Comparison of ENCODE assay signal across 23 cellular contexts in the genomic region with DNA sequence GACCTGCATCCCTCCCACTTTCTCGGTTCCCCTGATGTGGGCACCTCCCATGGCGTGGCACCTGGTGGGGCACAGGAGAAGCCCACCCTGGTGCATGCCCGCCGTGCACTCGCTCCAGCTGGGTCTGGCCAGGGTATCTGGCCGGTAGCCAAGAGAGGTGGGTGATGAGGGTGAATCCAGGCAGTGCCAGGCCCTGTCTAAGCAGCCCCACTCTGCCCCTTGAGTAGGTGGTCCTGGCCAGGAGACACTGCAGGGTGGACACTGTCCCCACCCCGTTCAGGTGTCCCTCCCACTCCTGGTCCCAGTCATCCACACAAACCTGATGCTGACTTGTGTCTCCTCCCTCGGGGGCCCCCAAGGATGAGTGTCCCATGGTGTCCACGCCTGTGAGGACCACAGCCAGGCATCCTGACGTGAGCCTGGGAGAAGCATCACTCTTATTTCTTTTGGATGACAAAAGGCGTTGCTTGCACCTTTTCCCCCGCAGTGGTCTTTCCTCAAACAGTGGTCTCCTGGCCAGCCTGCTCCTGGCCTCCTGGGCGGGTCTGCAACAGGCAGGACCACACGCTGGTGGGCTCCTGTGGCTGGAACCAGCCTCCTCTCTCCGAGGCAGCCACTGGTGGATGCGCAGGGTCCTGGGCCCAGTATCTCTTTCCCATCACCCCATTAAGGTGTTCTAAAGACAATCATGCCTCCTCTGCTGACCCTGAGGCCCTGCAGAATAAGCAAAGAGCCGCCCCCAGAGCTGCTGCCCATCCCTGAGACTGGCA.
DNase-seq lines count a peak whose midpoint lies in the region; ATAC-seq and TF ChIP-seq lines count a peak whose summit lies in the region.
"Had no signal": no experiment of that assay in that cellular context is flagged by ENCODE, and none has a peak within 500 bp of the region (broad histone marks: within the 10 kb centered on the region; RNA-seq: fewer than 3 reads in every experiment).

No MANE protein-coding gene starts in this region.

- no peaks in the 10 kb centered on the region for H3K27me3 Mint-ChIP-seq in activated naive CD4-positive, alpha-beta T cell treated with anti-CD3 and anti-CD28 coated beads, Interleukin-2, amount 10 ng/mL, durations not matched to agents 7 days and 5 days
- peaks cover 51% of the 10 kb centered on the region for H3K27me3 Mint-ChIP-seq in activated naive CD4-positive, alpha-beta T cell treated with anti-CD3 and anti-CD28 coated beads for 36 hours (ENCODE audit: low read depth)
- peaks cover 1% of the 10 kb centered on the region for H3K27me3 Mint-ChIP-seq in activated CD4-positive, alpha-beta T cell treated with anti-CD3 and anti-CD28 coated beads, Interleukin-2, amount 10 ng/mL, durations not matched to agents 24 days and 14 days

- CTCF ChIA-PET in activated naive CD4-positive, alpha-beta T cell treated with anti-CD3 and anti-CD28 coated beads, Interleukin-2, amount 10 ng/mL, durations not matched to agents 7 days and 5 days (lab: Charles Lee), result no interaction called here
- CTCF ChIA-PET in activated naive CD4-positive, alpha-beta T cell treated with anti-CD3 and anti-CD28 coated beads for 36 hours (lab: Charles Lee), result no interaction called here

- H3K27ac Mint-ChIP-seq in activated naive CD4-positive, alpha-beta T cell treated with anti-CD3 and anti-CD28 coated beads, Interleukin-2, amount 10 ng/mL, durations not matched to agents 7 days and 5 days, result no peak overlapping the region
- H3K27ac Mint-ChIP-seq in activated naive CD4-positive, alpha-beta T cell treated with anti-CD3 and anti-CD28 coated beads for 36 hours, result no peak overlapping the region
- no peak overlapping the region for H3K27ac Mint-ChIP-seq in activated CD4-positive, alpha-beta T cell treated with anti-CD3 and anti-CD28 coated beads, Interleukin-2, amount 10 ng/mL, durations not matched to agents 24 days and 14 days
- H3K27ac Mint-ChIP-seq: GM23338 had no signal

- H3K4me3 ChIP-seq in coronary artery, result no peak overlapping the region
- no peak overlapping the region for H3K4me3 ChIP-seq in neuronal stem cell (ENCODE audit: low read length in 2 of 2)
- no peak overlapping the region for H3K4me3 ChIP-seq in spleen
- H3K4me3 ChIP-seq: GM23338 had no signal

- H3K9me3 ChIP-seq in neuronal stem cell (replicated peaks in 1 of 2; ENCODE audit: control insufficient read depth in 2 of 2, insufficient read depth in 1 of 2, low read depth in 1 of 2, low read length in 2 of 2) (no peaks in the 10 kb centered on the region), spleen (no peaks in the 10 kb centered on the region)

- H3K79me1 ChIP-seq in neuronal stem cell (ENCODE audit: low read depth, low read length), result no peaks in the 10 kb centered on the region

- peak overlapping the region; percentile 60 for H2BK15ac ChIP-seq in neuronal stem cell (ENCODE audit: low read length)

- H2BK12ac ChIP-seq in neuronal stem cell (ENCODE audit: low read length), result no peak overlapping the region

- peak overlapping the region; percentile 51 for H2AK5ac ChIP-seq in neuronal stem cell (ENCODE audit: low read depth, low read length)

- H2BK5ac ChIP-seq in neuronal stem cell (ENCODE audit: low read length), result peak overlapping the region; percentile 42

- no peak overlapping the region for H3K4me3 Mint-ChIP-seq in activated naive CD4-positive, alpha-beta T cell treated with anti-CD3 and anti-CD28 coated beads, Interleukin-2, amount 10 ng/mL, durations not matched to agents 7 days and 5 days
- H3K4me3 Mint-ChIP-seq in activated naive CD4-positive, alpha-beta T cell treated with anti-CD3 and anti-CD28 coated beads for 36 hours, result no peak overlapping the region
- no peak overlapping the region for H3K4me3 Mint-ChIP-seq in activated CD4-positive, alpha-beta T cell treated with anti-CD3 and anti-CD28 coated beads, Interleukin-2, amount 10 ng/mL, durations not matched to agents 24 days and 14 days
- H3K4me3 Mint-ChIP-seq: GM23338 had no signal

- H3K36me3 ChIP-seq in neuronal stem cell (replicated peaks in 1 of 2; ENCODE audit: control insufficient read depth in 2 of 2, insufficient read depth in 2 of 2, low read length in 2 of 2) (no peaks in the 10 kb centered on the region), spleen (no peaks in the 10 kb centered on the region)

- H3K4me2 ChIP-seq in neuronal stem cell (ENCODE audit: insufficient read depth, low read length, poor library complexity, severe bottlenecking), result no peak overlapping the region
- H3K4me2 ChIP-seq: GM23338 had no signal

- H2BK120ac ChIP-seq in neuronal stem cell (ENCODE audit: low read depth, low read length), result no peak overlapping the region

- peak overlapping the region; percentile 12 for H3K9ac ChIP-seq in neuronal stem cell (ENCODE audit: low read depth, low read length, poor library complexity)

- H3K14ac ChIP-seq in neuronal stem cell (ENCODE audit: low read length), result no peak overlapping the region

- peak overlapping the region; percentile 67 for H3K18ac ChIP-seq in neuronal stem cell (ENCODE audit: low read length)

- no peak for TF ChIP-seq CTCF in coronary artery (IDR thresholded peaks at IDR 0.05)
- TF ChIP-seq CTCF in spleen (IDR thresholded peaks at IDR 0.05 in 8 of 11, conservative IDR thresholded peaks at IDR 0.05 in 3 of 11), result no peak

- H3K4me1 Mint-ChIP-seq in activated naive CD4-positive, alpha-beta T cell treated with anti-CD3 and anti-CD28 coated beads, Interleukin-2, amount 10 ng/mL, durations not matched to agents 7 days and 5 days, result no peaks in the 10 kb centered on the region
- H3K4me1 Mint-ChIP-seq in activated naive CD4-positive, alpha-beta T cell treated with anti-CD3 and anti-CD28 coated beads for 36 hours (ENCODE audit: low read depth), result peaks cover 2% of the 10 kb centered on the region
- H3K4me1 Mint-ChIP-seq in activated CD4-positive, alpha-beta T cell treated with anti-CD3 and anti-CD28 coated beads, Interleukin-2, amount 10 ng/mL, durations not matched to agents 24 days and 14 days, result no peaks in the 10 kb centered on the region
- H3K4me1 Mint-ChIP-seq: GM23338 had no signal

- ATAC-seq in GM18858 (IDR thresholded peaks at IDR 0.05; ENCODE audit: unreplicated experiment), result no peak
- ATAC-seq: GM23338 had no signal

- no peaks in the 10 kb centered on the region for H3K4me1 ChIP-seq in neuronal stem cell (ENCODE audit: control insufficient read depth in 2 of 2, insufficient read depth in 1 of 2, low read depth in 1 of 2, low read length in 2 of 2)
- no peaks in the 10 kb centered on the region for H3K4me1 ChIP-seq in spleen

- peak overlapping the region; percentile 25 for H3K23ac ChIP-seq in neuronal stem cell (ENCODE audit: low read depth, low read length, poor library complexity)

- H2AFZ ChIP-seq in neuronal stem cell (ENCODE audit: low read length), result no peak overlapping the region
- H2AFZ ChIP-seq: GM23338 had no signal

- DNase-seq in activated naive CD4-positive, alpha-beta T cell treated with anti-CD3 and anti-CD28 coated beads, Interleukin-2, amount 10 ng/mL, durations not matched to agents 7 days and 5 days, result peak; percentile 14
- no peak for DNase-seq in activated naive CD4-positive, alpha-beta T cell treated with anti-CD3 and anti-CD28 coated beads for 36 hours
- DNase-seq in coronary artery (ENCODE audit: low spot score) (peak; percentile 68), neuronal stem cell (ENCODE audit: low spot score) (no peak), spleen (peak; percentile 46), NCI-H1105 (lab: John Stamatoyannopoulos, UW) (no peak)
- no peak for DNase-seq in activated CD4-positive, alpha-beta T cell treated with anti-CD3 and anti-CD28 coated beads, Interleukin-2, amount 10 ng/mL, durations not matched to agents 24 days and 14 days
- DNase-seq: DMS153, DND-41, HCEC 1CT, IMR-90, KG1, MM.1S, NCI-H1417, NCI-H1694, NCI-H2081, NCI-H226, NCI-H510A, NCI-H69, RPMI8226, SHP77 had no signal

- no peak for TF ChIP-seq POLR2A in spleen (IDR thresholded peaks at IDR 0.05)

- H3K27ac ChIP-seq in coronary artery, result no peak overlapping the region
- H3K27ac ChIP-seq in neuronal stem cell (replicated peaks; ENCODE audit: low read length), result no peak overlapping the region
- H3K27ac ChIP-seq in spleen, result no peak overlapping the region

- H3K27me3 ChIP-seq in neuronal stem cell (ENCODE audit: control insufficient read depth in 3 of 3, insufficient read depth in 3 of 3, low read depth in 1 of 3, low read length in 3 of 3) (no peaks in the 10 kb centered on the region), spleen (replicated peaks in 1 of 7) (peaks cover 0 to 31% (median 0%) of the 10 kb centered on the region in 7 donors)

- intact Hi-C loops in activated naive CD4-positive, alpha-beta T cell treated with anti-CD3 and anti-CD28 coated beads for 36 hours (cut with micrococcal nuclease), result no loop called here
- intact Hi-C loops in spleen (cut with DNase I; ENCODE audit: low total_unique reads), result no loop called here
- intact Hi-C loops in activated CD4-positive, alpha-beta T cell treated with anti-CD3 and anti-CD28 coated beads, Interleukin-2, amount 10 ng/mL, durations not matched to agents 24 days and 14 days (cut with micrococcal nuclease), result no loop called here

- H3K36me3 Mint-ChIP-seq in activated naive CD4-positive, alpha-beta T cell treated with anti-CD3 and anti-CD28 coated beads, Interleukin-2, amount 10 ng/mL, durations not matched to agents 7 days and 5 days, result no peaks in the 10 kb centered on the region
- H3K36me3 Mint-ChIP-seq in activated naive CD4-positive, alpha-beta T cell treated with anti-CD3 and anti-CD28 coated beads for 36 hours (ENCODE audit: low read depth), result no peaks in the 10 kb centered on the region
- no peaks in the 10 kb centered on the region for H3K36me3 Mint-ChIP-seq in activated CD4-positive, alpha-beta T cell treated with anti-CD3 and anti-CD28 coated beads, Interleukin-2, amount 10 ng/mL, durations not matched to agents 24 days and 14 days (ENCODE audit: low read depth)

- peak overlapping the region; percentile 55 for H3K4ac ChIP-seq in neuronal stem cell (ENCODE audit: low read length)

- no peaks in the 10 kb centered on the region for H3K9me3 Mint-ChIP-seq in activated naive CD4-positive, alpha-beta T cell treated with anti-CD3 and anti-CD28 coated beads, Interleukin-2, amount 10 ng/mL, durations not matched to agents 7 days and 5 days
- no peaks in the 10 kb centered on the region for H3K9me3 Mint-ChIP-seq in activated naive CD4-positive, alpha-beta T cell treated with anti-CD3 and anti-CD28 coated beads for 36 hours
- H3K9me3 Mint-ChIP-seq in activated CD4-positive, alpha-beta T cell treated with anti-CD3 and anti-CD28 coated beads, Interleukin-2, amount 10 ng/mL, durations not matched to agents 24 days and 14 days, result peaks cover under 1% of the 10 kb centered on the region
- H3K9me3 Mint-ChIP-seq: GM23338 had no signal

- H4K8ac ChIP-seq in neuronal stem cell (ENCODE audit: low read depth, low read length), result no peak overlapping the region

- no CpG with 5 or more reads among the region's 17 CpGs for WGBS in neuronal stem cell (ENCODE audit: extremely low coverage in 2 of 2, insufficient read length in 2 of 2, insufficient replicate concordance in 1 of 2), 2 donors
- 75 to 86% (median 81%) methylated on average over 17 of the region's 17 CpGs for WGBS in spleen, 5 donors

- no peak overlapping the region for H4K91ac ChIP-seq in neuronal stem cell (ENCODE audit: low read depth, low read length, poor library complexity)

Comparison
In these comparisons a context has a peak if more than half of its experiments do, and no peak if none do; other contexts are left out.
1. DNase-seq: peak in activated naive CD4-positive, alpha-beta T cell treated with anti-CD3 and anti-CD28 coated beads, Interleukin-2, amount 10 ng/mL, durations not matched to agents 7 days and 5 days (single experiment), coronary artery (single experiment) and spleen (single experiment); none in activated naive CD4-positive, alpha-beta T cell treated with anti-CD3 and anti-CD28 coated beads for 36 hours (single experiment), neuronal stem cell (single experiment), activated CD4-positive, alpha-beta T cell treated with anti-CD3 and anti-CD28 coated beads, Interleukin-2, amount 10 ng/mL, durations not matched to agents 24 days and 14 days (single experiment) and NCI-H1105 (single experiment).